Comparison of ENCODE assay signal across 8 cellular contexts in the genomic region with DNA sequence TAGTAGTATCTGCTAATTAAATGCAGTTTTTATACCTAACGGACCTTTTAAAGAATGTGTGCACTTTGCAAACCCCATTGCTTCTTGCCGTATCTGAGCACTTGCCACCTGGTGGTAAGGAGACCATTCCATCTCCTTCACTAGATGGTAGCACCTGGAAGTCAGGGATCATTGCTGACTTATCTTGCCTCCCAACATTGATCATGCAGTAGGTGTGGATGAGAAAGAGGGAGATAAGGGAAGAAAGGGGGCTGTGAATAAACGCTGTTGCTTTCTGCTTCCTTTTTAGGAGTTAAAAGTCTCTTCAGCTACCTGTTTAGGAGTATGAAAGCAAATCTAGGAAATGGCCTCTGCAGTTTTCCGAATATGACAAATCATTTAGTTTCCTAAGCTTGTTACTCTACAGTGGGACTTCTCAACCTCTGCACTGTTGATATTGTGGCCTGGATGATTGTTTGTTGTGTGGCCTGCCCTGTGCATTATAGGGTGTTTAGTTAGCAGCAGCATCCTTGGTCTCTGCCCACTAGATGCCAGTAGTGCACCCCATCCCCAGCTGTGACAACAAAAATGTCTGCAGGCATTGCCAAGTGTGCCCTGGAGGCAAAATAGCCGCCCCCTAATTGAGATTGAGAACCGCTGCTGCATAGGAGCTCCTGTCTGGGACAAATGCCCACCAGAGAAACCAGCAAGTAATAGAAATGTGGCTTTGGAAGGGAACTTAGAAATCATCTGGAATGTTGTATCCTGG. TPM values are rescaled to one million over a fixed set of nuclear protein-coding genes. Genes with fewer than 3 reads are reported as not detected.
DNase-seq lines count a peak whose midpoint lies in the region; ATAC-seq and TF ChIP-seq lines count a peak whose summit lies in the region.

No MANE protein-coding gene starts in this region.

- H3K27ac ChIP-seq in hepatocyte (no peak overlapping the region), tibial artery (peak overlapping the region; percentile 66 to 71)

- H3K4me3 ChIP-seq in WI38 (ENCODE audit: low read depth, low read length) (no peak overlapping the region), hepatocyte (no peak overlapping the region), tibial artery (no peak overlapping the region)

- H3K4me2 ChIP-seq in hepatocyte: no peak overlapping the region

- H2AFZ ChIP-seq in hepatocyte: no peak overlapping the region

- peaks cover 25% of the 10 kb centered on the region for H3K4me1 ChIP-seq in hepatocyte (ENCODE audit: insufficient read depth)
- H3K4me1 ChIP-seq in tibial artery: peaks cover 0 to 85% (median 66%) of the 10 kb centered on the region in 4 donors

- no peaks in the 10 kb centered on the region for H3K9me2 ChIP-seq in hepatocyte (replicated peaks; ENCODE audit: insufficient read depth)

- TF ChIP-seq CTCF in WI38 (IDR thresholded peaks at IDR 0.05; ENCODE audit: low read depth, low read length) (0 out of 2 replicates have a peak, but pooled peaks have one; percentile 22), hepatocyte (IDR thresholded peaks at IDR 0.05; ENCODE audit: poor library complexity) (peak; percentile 36), tibial artery (IDR thresholded peaks at IDR 0.05) (peak; percentile 38 to 40)

- DNase-seq in EH (ENCODE audit: low read depth): peak; percentile 53
- DNase-seq in hepatocyte (ENCODE audit: low spot score): no peak
- DNase-seq in tibial artery: no peak
- no peak for DNase-seq in activated gamma-delta T cell treated with Interleukin-2 at 50 U/mL for 16 hours
- no peak for DNase-seq in SW 1271 (lab: John Stamatoyannopoulos, UW)

- ATAC-seq in GM19328 (IDR thresholded peaks at IDR 0.05; ENCODE audit: unreplicated experiment): peak; percentile 36
- peak; percentile 56 for ATAC-seq in HG03354 (IDR thresholded peaks at IDR 0.05; ENCODE audit: poor library complexity, severe bottlenecking, unreplicated experiment)

- H4K20me1 ChIP-seq in hepatocyte (ENCODE audit: insufficient read depth, poor library complexity, severe bottlenecking): peaks cover 11% of the 10 kb centered on the region

- H3K79me2 ChIP-seq in hepatocyte: peaks cover 92% of the 10 kb centered on the region

- H3K27me3 ChIP-seq in hepatocyte (no peaks in the 10 kb centered on the region), tibial artery (no peaks in the 10 kb centered on the region)

- H3K36me3 ChIP-seq in hepatocyte (replicated peaks; ENCODE audit: insufficient read depth, low read depth) (no peaks in the 10 kb centered on the region), tibial artery (no peaks in the 10 kb centered on the region)

- intact Hi-C loops in tibial artery (cut with DNase I; ENCODE audit: low total_unique reads): loop anchor here (2.0 kb wide), 1 partner anchor 39 kb away; the partner anchor contains the start of gene GAB1

- 68% methylated on average over 6 of the region's 6 CpGs for WGBS in hepatocyte (ENCODE audit: low lambda C conversion rate, missing lambda C conversion rate)

- H3K9me3 ChIP-seq in hepatocyte (ENCODE audit: low read depth) (no peaks in the 10 kb centered on the region), tibial artery (no peaks in the 10 kb centered on the region)

RNA-seq across cellular contexts. Expression of gene GAB1, which starts 38.8 kb away (rescaled TPM):
- total RNA-seq in hepatocyte: 30.7 and 37.5 TPM in 2 replicates
- polyA plus RNA-seq in hepatocyte: 6.0 and 10.9 TPM in 2 replicates
